ENCODE assay signal across 9 cellular contexts in the genomic region with DNA sequence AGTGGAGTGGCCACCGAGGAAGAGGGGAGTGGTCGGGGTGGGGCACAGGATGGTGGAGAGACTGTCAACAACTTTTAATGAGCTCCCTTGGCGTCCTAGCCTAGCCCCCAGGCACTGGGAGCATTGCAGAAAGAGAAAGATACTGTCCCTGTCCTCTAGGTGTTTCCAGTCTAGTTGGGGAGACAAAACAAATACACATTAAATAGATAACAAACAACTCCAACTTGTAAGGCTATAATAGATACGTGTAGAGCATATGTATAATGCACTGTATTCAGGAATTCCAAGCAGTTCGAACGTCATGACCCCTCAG. TPM values are rescaled to one million over a fixed set of nuclear protein-coding genes. Genes with fewer than 3 reads are reported as not detected.
DNase-seq lines count a peak whose midpoint lies in the region; TF ChIP-seq lines count a peak whose summit lies in the region.
"Had no signal": no experiment of that assay in that cellular context is flagged by ENCODE, and none has a peak within 500 bp of the region (broad histone marks: within the 10 kb centered on the region; RNA-seq: fewer than 3 reads in every experiment).

No MANE protein-coding gene starts in this region.

- H3K4me1 ChIP-seq in DOHH2 (ENCODE audit: control insufficient read depth, low read length) (peaks cover 38% of the 10 kb centered on the region), MM.1S (ENCODE audit: low read length) (peaks cover 9% of the 10 kb centered on the region), prostate gland (replicated peaks) (peaks cover 7% of the 10 kb centered on the region), sigmoid colon (peaks cover 0 to 22% (median 15%) of the 10 kb centered on the region in 4 donors)

- TF ChIP-seq POLR2A in prostate gland (IDR thresholded peaks at IDR 0.05), result no peak
- TF ChIP-seq POLR2A in sigmoid colon (IDR thresholded peaks at IDR 0.05), result no peak

- H3F3A ChIP-seq in DOHH2 (ENCODE audit: control insufficient read depth, insufficient read depth) (peaks cover 4% of the 10 kb centered on the region; the same call in 1 of the 2 replicates), MM.1S (ENCODE audit: insufficient read depth, low read length) (no peaks in the 10 kb centered on the region)

- peaks cover 11% of the 10 kb centered on the region for H3K36me3 ChIP-seq in DOHH2 (ENCODE audit: control insufficient read depth, low read length)
- H3K36me3 ChIP-seq in MM.1S (replicated peaks; ENCODE audit: insufficient read depth, low read length), result no peaks in the 10 kb centered on the region
- H3K36me3 ChIP-seq in prostate gland, result no peaks in the 10 kb centered on the region
- no peaks in the 10 kb centered on the region for H3K36me3 ChIP-seq in sigmoid colon

- TF ChIP-seq CTCF in DOHH2 (IDR thresholded peaks at IDR 0.05; ENCODE audit: low read depth, low read length, poor library complexity, severe bottlenecking) (peak; percentile 5), MM.1S (IDR thresholded peaks at IDR 0.05; ENCODE audit: low read length) (no peak), prostate gland (IDR thresholded peaks at IDR 0.05) (no peak), sigmoid colon (IDR thresholded peaks at IDR 0.05) (no peak), RWPE1 (conservative IDR thresholded peaks at IDR 0.05; ENCODE audit: low read depth) (no peak; the same call in 1 of the 2 replicates)

- POLR2A ChIA-PET in RWPE1 (lab: Yijun Ruan, JAX; ENCODE audit: low non-redundant PET), result no interaction called here

- H2AFZ ChIP-seq in MM.1S (ENCODE audit: low read length), result peak overlapping the region; percentile 39; the same call in 1 of the 2 replicates

- H3K36me3 Mint-ChIP-seq in dendritic cell treated with granulocyte-macrophage colony-stimulating factor and Interleukin-4, amounts not matched to agents 40 ng/mL and 50 ng/mL, for 4 days (ENCODE audit: low read depth), result no peaks in the 10 kb centered on the region

- no peak overlapping the region for H3K9ac ChIP-seq in MM.1S (ENCODE audit: low read length)

- H3K9me2 ChIP-seq in DOHH2 (replicated peaks; ENCODE audit: control insufficient read depth, low read length) (no peaks in the 10 kb centered on the region), MM.1S (replicated peaks; ENCODE audit: insufficient read depth, low read length) (no peaks in the 10 kb centered on the region)

- H3K27ac ChIP-seq in DOHH2 (ENCODE audit: low read depth, low read length) (no peak overlapping the region), MM.1S (ENCODE audit: low read length) (no peak overlapping the region), prostate gland (no peak overlapping the region), sigmoid colon (peak overlapping the region in 1 of 4 donors; percentile 82), RWPE1 (no peak overlapping the region)

- DNase-seq in MM.1S (no peak), prostate gland (ENCODE audit: low spot score) (no peak), sigmoid colon (no peak), HT-29 (ENCODE audit: low spot score) (no peak), RWPE1 (ENCODE audit: low spot score) (no peak)
- no peak for DNase-seq in stimulated activated CD4-positive, alpha-beta T cell treated with anti-CD3 and anti-CD28 coated beads, Interleukin-2, amount 100 ng/mL, for 24 hours

- H3K4me3 ChIP-seq in DOHH2 (ENCODE audit: low read length) (peak overlapping the region; percentile 91), MM.1S (ENCODE audit: low read length) (peak overlapping the region; percentile 89), prostate gland (peak overlapping the region; percentile 65 to 88), sigmoid colon (peak overlapping the region in 2 of 4 donors; percentile 94 to 97)

- CTCF ChIA-PET in RWPE1 (lab: Yijun Ruan, JAX), result interaction anchor here (1.1 kb wide), 1 partner anchor 70 kb away, joined by 3 read pairs; no protein-coding TSS in a partner anchor

- intact Hi-C loops in dendritic cell treated with granulocyte-macrophage colony-stimulating factor and Interleukin-4, amounts not matched to agents 40 ng/mL and 50 ng/mL, for 4 days (cut with micrococcal nuclease), result no loop called here
- intact Hi-C loops in prostate gland (cut with DNase I) (loop anchor here (5.0 kb wide), 1 partner anchor 41 kb away; no protein-coding TSS in a partner anchor), sigmoid colon (cut with DNase I) (loop anchor here (5.0 kb wide), 1 partner anchor 41 kb away; no protein-coding TSS in a partner anchor)

- H3K27me3 Mint-ChIP-seq in dendritic cell treated with granulocyte-macrophage colony-stimulating factor and Interleukin-4, amounts not matched to agents 40 ng/mL and 50 ng/mL, for 4 days, result peaks cover 6% of the 10 kb centered on the region

- H3K79me2 ChIP-seq in DOHH2 (ENCODE audit: control insufficient read depth, low read length) (peaks cover 45% of the 10 kb centered on the region), MM.1S (ENCODE audit: low read length) (peaks cover 44% of the 10 kb centered on the region)

- TF ChIP-seq EP300 in sigmoid colon (IDR thresholded peaks at IDR 0.05), result no peak

- H3K4me3 Mint-ChIP-seq in dendritic cell treated with granulocyte-macrophage colony-stimulating factor and Interleukin-4, amounts not matched to agents 40 ng/mL and 50 ng/mL, for 4 days, result peak overlapping the region; percentile 79

- H3K4me2 ChIP-seq in DOHH2 (ENCODE audit: low read length) (peak overlapping the region; percentile 48), MM.1S (ENCODE audit: low read depth, low read length) (peak overlapping the region; percentile 16; the same call in 1 of the 2 replicates)

- H4K20me1 ChIP-seq in DOHH2 (ENCODE audit: control insufficient read depth, insufficient read depth, low read depth, low read length) (peaks cover 27% of the 10 kb centered on the region), MM.1S (ENCODE audit: insufficient read depth, low read length) (0 out of 2 replicates have a peak, but pooled peaks cover 8% of the 10 kb centered on the region)

- H3K9me3 ChIP-seq in DOHH2 (ENCODE audit: control insufficient read depth, insufficient read depth, low read length) (no peaks in the 10 kb centered on the region), MM.1S (replicated peaks; ENCODE audit: insufficient read depth, low read length) (no peaks in the 10 kb centered on the region), prostate gland (no peaks in the 10 kb centered on the region), sigmoid colon (no peaks in the 10 kb centered on the region)

- H3K9me3 Mint-ChIP-seq in dendritic cell treated with granulocyte-macrophage colony-stimulating factor and Interleukin-4, amounts not matched to agents 40 ng/mL and 50 ng/mL, for 4 days, result no peaks in the 10 kb centered on the region

- H3K27me3 ChIP-seq in DOHH2 (ENCODE audit: control insufficient read depth, low read length) (no peaks in the 10 kb centered on the region), MM.1S (replicated peaks; ENCODE audit: insufficient read depth, low read length) (no peaks in the 10 kb centered on the region), prostate gland (replicated peaks; ENCODE audit: insufficient read depth) (no peaks in the 10 kb centered on the region), sigmoid colon (no peaks in the 10 kb centered on the region)

- peaks cover 30% of the 10 kb centered on the region for H3K4me1 Mint-ChIP-seq in dendritic cell treated with granulocyte-macrophage colony-stimulating factor and Interleukin-4, amounts not matched to agents 40 ng/mL and 50 ng/mL, for 4 days (ENCODE audit: low read depth)

- H3K27ac Mint-ChIP-seq in dendritic cell treated with granulocyte-macrophage colony-stimulating factor and Interleukin-4, amounts not matched to agents 40 ng/mL and 50 ng/mL, for 4 days, result peak overlapping the region; percentile 7

- 25% methylated on average over 6 of the region's 6 CpGs for WGBS in prostate gland
- 20 to 37% methylated on average over 6 of the region's 6 CpGs for whole genome bisulfite sequencing in sigmoid colon, 2 donors

RNA-seq across cellular contexts. Expression of a gene that starts 0.4 kb away (rescaled TPM):
- total RNA-seq in prostate gland, result 10 to 100 TPM; 19.9 to 39.8 TPM
- total RNA-seq in sigmoid colon, result 10 to 100 TPM; 11.0 to 26.3 (median 16.1) TPM
- 10 to 100 TPM in 1 of 3 donors, 1 to 10 TPM in 2; 6.2 to 16.1 (median 6.6) TPM for polyA plus RNA-seq in sigmoid colon
- total RNA-seq in HT-29 (2014; rRNA removed; shearing (Covaris generic)), result 22.4 and 24.4 TPM in 2 replicates

RNA-seq across cellular contexts. Expression of a gene that starts 14.0 kb away (rescaled TPM):
- total RNA-seq in prostate gland (not detected), sigmoid colon (not detected)
- under 1 TPM in 1 of 3 donors, not detected in 2; 0.12 TPM for polyA plus RNA-seq in sigmoid colon
- total RNA-seq in HT-29 (2014; rRNA removed; shearing (Covaris generic)), result not detected in 2 replicates
- total RNA-seq: occipital lobe had no signal

RNA-seq across cellular contexts. Expression of a gene that starts 47.8 kb away (rescaled TPM):
- total RNA-seq in prostate gland (10 to 100 TPM; 29.9 to 31.1 TPM), sigmoid colon (10 to 100 TPM in 3 of 4 donors, 1 to 10 TPM in 1; 7.9 to 27.6 (median 12.5) TPM)
- 10 to 100 TPM in 1 of 3 donors, 1 to 10 TPM in 2; 1.2 to 35.7 (median 5.8) TPM for polyA plus RNA-seq in sigmoid colon
- 42.0 and 46.5 TPM in 2 replicates for total RNA-seq in HT-29 (2014; rRNA removed; shearing (Covaris generic))
